ENCODE assay signal across 24 cellular contexts in genomic region chr5:1807479-1808185, GRCh38. TPM values are rescaled to one million over a fixed set of nuclear protein-coding genes. Genes with fewer than 3 reads are reported as not detected.
DNase-seq lines count a peak whose midpoint lies in the region; ATAC-seq lines count a peak whose summit lies in the region.
"Had no signal": no experiment of that assay in that cellular context is flagged by ENCODE, and none has a peak within 500 bp of the region (broad histone marks: within the 10 kb centered on the region; RNA-seq: fewer than 3 reads in every experiment).

No MANE protein-coding gene starts in this region.

- DNase-seq in activated CD4-positive, alpha-beta T cell treated with anti-CD3 and anti-CD28 coated beads for 36 hours = no peak
- no peak for DNase-seq in activated CD4-positive, alpha-beta T cell treated with anti-CD3 and anti-CD28 coated beads, Interleukin-2, amount 50 U/mL, for 4 hours
- no peak for DNase-seq in T-helper 17 cell
- DNase-seq in epithelial cell of prostate (ENCODE audit: low read depth, low spot score) = no peak
- no peak for DNase-seq in trophoblast cell
- no peak for DNase-seq in DMS 273 treated with DMSO at 0.1 percent for 48 hours (lab: John Stamatoyannopoulos, UW)
- no peak for DNase-seq in NCI-H748 treated with DMSO at 0.1 percent for 48 hours (lab: John Stamatoyannopoulos, UW)
- DNase-seq: activated CD4-positive, alpha-beta T cell treated with anti-CD3 and anti-CD28 coated beads, Interleukin-2, amount 50 U/mL, for 1 hour; activated naive CD8-positive, alpha-beta T cell treated with anti-CD3 and anti-CD28 coated beads, Interleukin-2, amount 10 ng/mL, durations not matched to agents 7 days and 5 days; heart left ventricle; left colon; MM.1S; NCI-H146; WERI-Rb-1 had no signal

- no CpG with 5 or more reads among the region's 20 CpGs for WGBS in trophoblast cell (ENCODE audit: extremely low coverage, insufficient coverage, insufficient read length)

- H2AK5ac ChIP-seq in trophoblast cell (ENCODE audit: low read length) = no peak overlapping the region

- no peaks in the 10 kb centered on the region for H3K27me3 ChIP-seq in trophoblast cell (ENCODE audit: insufficient read depth, low read length)
- H3K27me3 ChIP-seq: heart left ventricle, right atrium auricular region had no signal

- ATAC-seq in activated CD4-positive, alpha-beta T cell treated with anti-CD3 and anti-CD28 coated beads for 36 hours = no peak
- ATAC-seq in T-helper 17 cell (no peak), GM18861 (IDR thresholded peaks at IDR 0.05; ENCODE audit: unreplicated experiment) (no peak)
- ATAC-seq: heart left ventricle, left colon, SK-N-SH treated with all-trans-retinoic acid at 6 μM for 48 hours had no signal

- H3K27ac Mint-ChIP-seq in activated CD4-positive, alpha-beta T cell treated with anti-CD3 and anti-CD28 coated beads for 36 hours = peak overlapping the region; percentile 31
- peak overlapping the region; percentile 8 for H3K27ac Mint-ChIP-seq in T-helper 17 cell
- H3K27ac Mint-ChIP-seq: activated naive CD8-positive, alpha-beta T cell treated with anti-CD3 and anti-CD28 coated beads, Interleukin-2, amount 10 ng/mL, durations not matched to agents 7 days and 5 days; activated T-helper 2 cell treated with anti-CD3 and anti-CD28 coated beads, Interferon-gamma antibody, Interleukin-2, Interleukin-4, amounts not matched to agents 10 μg/mL and 5 μg/mL and 100 μg/mL, durations not matched to agents 14 hours and 24 hours and 36 hours; nephron; type B pancreatic cell had no signal

- H4K8ac ChIP-seq in trophoblast cell (ENCODE audit: low read depth, low read length) = peak overlapping the region; percentile 28

- peak overlapping the region; percentile 63 for H4K91ac ChIP-seq in trophoblast cell (ENCODE audit: low read depth, low read length)

- H3K4me1 Mint-ChIP-seq in activated CD4-positive, alpha-beta T cell treated with anti-CD3 and anti-CD28 coated beads for 36 hours = peaks cover 31% of the 10 kb centered on the region
- peaks cover 19% of the 10 kb centered on the region for H3K4me1 Mint-ChIP-seq in T-helper 17 cell

- peaks cover 62% of the 10 kb centered on the region for H3K36me3 Mint-ChIP-seq in activated CD4-positive, alpha-beta T cell treated with anti-CD3 and anti-CD28 coated beads for 36 hours (ENCODE audit: low read depth)
- peaks cover 9% of the 10 kb centered on the region for H3K36me3 Mint-ChIP-seq in T-helper 17 cell (ENCODE audit: low read depth)

- H3K79me2 ChIP-seq in trophoblast cell (ENCODE audit: control insufficient read depth, insufficient read depth, low read length, poor library complexity) = peaks cover 2% of the 10 kb centered on the region

- H3K27me3 Mint-ChIP-seq in activated CD4-positive, alpha-beta T cell treated with anti-CD3 and anti-CD28 coated beads for 36 hours = no peaks in the 10 kb centered on the region
- H3K27me3 Mint-ChIP-seq in T-helper 17 cell = no peaks in the 10 kb centered on the region
- H3K27me3 Mint-ChIP-seq: activated naive CD8-positive, alpha-beta T cell treated with anti-CD3 and anti-CD28 coated beads, Interleukin-2, amount 10 ng/mL, durations not matched to agents 7 days and 5 days; CD8-positive, alpha-beta memory T cell; type B pancreatic cell had no signal

- intact Hi-C loops in activated CD4-positive, alpha-beta T cell treated with anti-CD3 and anti-CD28 coated beads for 36 hours (cut with DNase I, micrococcal nuclease) = no loop called here

- H3K27ac ChIP-seq in epithelial cell of prostate (peak overlapping the region; percentile 60), trophoblast cell (ENCODE audit: low read depth, low read length) (no peak overlapping the region)
- H3K27ac ChIP-seq: 22Rv1, heart left ventricle, parathyroid adenoma, right atrium auricular region, WERI-Rb-1 had no signal

- POLR2A ChIA-PET in activated CD4-positive, alpha-beta T cell treated with anti-CD3 and anti-CD28 coated beads for 36 hours (lab: Charles Lee) = no interaction called here

- peaks cover 56 to 68% of the 10 kb centered on the region in 2 experiments for H3K36me3 ChIP-seq in trophoblast cell (ENCODE audit: control insufficient read depth in 1 of 2, insufficient read depth in 2 of 2, low read length in 2 of 2)

- H4K12ac ChIP-seq in trophoblast cell (ENCODE audit: low read depth, low read length) = peak overlapping the region; percentile 5

- no peak overlapping the region for H3K4me3 ChIP-seq in trophoblast cell (ENCODE audit: low read depth, low read length)
- H3K4me3 ChIP-seq: heart left ventricle, right atrium auricular region had no signal

- H3K9me3 Mint-ChIP-seq in activated CD4-positive, alpha-beta T cell treated with anti-CD3 and anti-CD28 coated beads for 36 hours (ENCODE audit: low read depth) = no peaks in the 10 kb centered on the region
- H3K9me3 Mint-ChIP-seq: activated naive CD8-positive, alpha-beta T cell treated with anti-CD3 and anti-CD28 coated beads, Interleukin-2, amount 10 ng/mL, durations not matched to agents 7 days and 5 days; activated T-helper 2 cell treated with anti-CD3 and anti-CD28 coated beads, Interferon-gamma antibody, Interleukin-2, Interleukin-4, amounts not matched to agents 10 μg/mL and 5 μg/mL and 100 μg/mL, durations not matched to agents 14 hours and 24 hours and 36 hours; CD8-positive, alpha-beta memory T cell; HFFc6; nephron; type B pancreatic cell had no signal

- H2BK5ac ChIP-seq in trophoblast cell (ENCODE audit: low read depth, low read length, poor library complexity) = no peak overlapping the region

- CTCF ChIA-PET in activated CD4-positive, alpha-beta T cell treated with anti-CD3 and anti-CD28 coated beads for 36 hours (lab: Charles Lee) = interaction anchor here (1.4 kb wide), 1 partner anchor 11 kb away, joined by 3 read pairs; no protein-coding TSS in a partner anchor

- no peak overlapping the region for H2BK120ac ChIP-seq in trophoblast cell (ENCODE audit: insufficient read depth, low read length, poor library complexity)

- H3K14ac ChIP-seq in trophoblast cell (ENCODE audit: low read length) = no peak overlapping the region

- peak overlapping the region; percentile 29 for H3K4ac ChIP-seq in trophoblast cell (ENCODE audit: low read depth, low read length)

- H3K4me3 Mint-ChIP-seq in activated CD4-positive, alpha-beta T cell treated with anti-CD3 and anti-CD28 coated beads for 36 hours = no peak overlapping the region
- no peak overlapping the region for H3K4me3 Mint-ChIP-seq in T-helper 17 cell
- H3K4me3 Mint-ChIP-seq: activated naive CD8-positive, alpha-beta T cell treated with anti-CD3 and anti-CD28 coated beads, Interleukin-2, amount 10 ng/mL, durations not matched to agents 7 days and 5 days; HFFc6; nephron; type B pancreatic cell had no signal

- H3K9me3 ChIP-seq in T-helper 17 cell (ENCODE audit: control insufficient read depth, low read length, poor library complexity, severe bottlenecking) = no peaks in the 10 kb centered on the region
- H3K9me3 ChIP-seq in trophoblast cell (ENCODE audit: insufficient read depth, low read depth, low read length) = peaks cover 4% of the 10 kb centered on the region
- H3K9me3 ChIP-seq: heart left ventricle, right atrium auricular region had no signal

- H3K4me2 ChIP-seq in trophoblast cell (ENCODE audit: low read length) = no peak overlapping the region

- no peaks in the 10 kb centered on the region for H3K79me1 ChIP-seq in trophoblast cell (ENCODE audit: low read length)

- H3K18ac ChIP-seq in trophoblast cell (ENCODE audit: low read length) = peak overlapping the region; percentile 2

- no peak overlapping the region for H3K23ac ChIP-seq in trophoblast cell (ENCODE audit: low read length)

- no peak overlapping the region for H3K9ac ChIP-seq in trophoblast cell (ENCODE audit: low read length)
- H3K9ac ChIP-seq: parathyroid adenoma had no signal

- H3K4me1 ChIP-seq in trophoblast cell (ENCODE audit: control insufficient read depth in 1 of 2, insufficient read depth in 2 of 2, low read length in 2 of 2) = peaks cover 0 to 4% of the 10 kb centered on the region in 2 experiments
- H3K4me1 ChIP-seq: parathyroid adenoma had no signal

- H2BK12ac ChIP-seq in trophoblast cell (ENCODE audit: low read length) = no peak overlapping the region

- H2AFZ ChIP-seq in trophoblast cell (ENCODE audit: insufficient read depth, low read length, poor library complexity) = no peak overlapping the region
- H2AFZ ChIP-seq: parathyroid adenoma had no signal

RNA-seq across cellular contexts. Expression of gene NDUFS6, which starts 6.4 kb away (rescaled TPM):
- 10 to 100 TPM; 18.8 to 37.1 TPM for total RNA-seq in activated CD4-positive, alpha-beta T cell treated with anti-CD3 and anti-CD28 coated beads for 36 hours
- total RNA-seq in T-helper 17 cell = 10 to 100 TPM; 15.2 to 24.7 TPM
- polyA plus RNA-seq in trophoblast cell (2013) = 83.0 and 83.7 TPM in 2 replicates

RNA-seq across cellular contexts. Expression of gene MRPL36, which starts 8.0 kb away (rescaled TPM):
- total RNA-seq in activated CD4-positive, alpha-beta T cell treated with anti-CD3 and anti-CD28 coated beads for 36 hours = 10 to 100 TPM; 51.4 to 64.9 TPM
- 10 to 100 TPM; 12.3 to 17.7 TPM for total RNA-seq in T-helper 17 cell
- polyA plus RNA-seq in trophoblast cell (2013) = 70.1 and 72.5 TPM in 2 replicates
